In the genomic region with DNA sequence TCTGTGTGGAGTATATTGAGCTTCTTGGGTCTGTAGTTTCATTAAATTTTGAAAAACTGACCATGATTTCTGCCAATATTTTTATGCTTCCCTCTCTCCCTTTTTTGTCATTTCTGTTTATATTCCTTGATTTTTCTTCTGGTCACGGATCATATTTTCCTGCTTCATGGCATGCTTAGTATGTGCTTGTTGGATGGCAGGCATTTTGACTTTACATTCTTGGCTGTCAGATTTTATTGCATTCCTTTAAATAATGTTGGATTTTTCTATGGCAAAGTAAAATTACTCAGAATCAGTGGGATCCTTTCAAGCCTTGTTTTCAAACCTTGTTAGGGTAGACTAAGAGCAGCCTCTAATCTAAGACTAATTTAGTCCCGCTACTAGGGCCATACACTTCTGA, we compare ENCODE assay signal across 21 cellular contexts.
DNase-seq lines count a peak whose midpoint lies in the region; ATAC-seq and TF ChIP-seq lines count a peak whose summit lies in the region.
"Had no signal": no experiment of that assay in that cellular context is flagged by ENCODE, and none has a peak within 500 bp of the region (broad histone marks: within the 10 kb centered on the region; RNA-seq: fewer than 3 reads in every experiment).

No MANE protein-coding gene starts in this region.

- peaks cover 20% of the 10 kb centered on the region for H3K4me1 Mint-ChIP-seq in central memory CD8-positive, alpha-beta T cell
- H3K4me1 Mint-ChIP-seq in osteocyte (ENCODE audit: unreplicated experiment) = peaks cover 49% of the 10 kb centered on the region
- H3K4me1 Mint-ChIP-seq: CD14-positive monocyte had no signal

- no peak for ATAC-seq in central memory CD8-positive, alpha-beta T cell (replicated peaks; ENCODE audit: extremely low read depth, poor library complexity, severe bottlenecking)
- ATAC-seq: GM12878, GM23338, HCT116 had no signal

- peaks cover 31% of the 10 kb centered on the region for H3K36me3 Mint-ChIP-seq in central memory CD8-positive, alpha-beta T cell (ENCODE audit: insufficient read depth)
- peaks cover 8% of the 10 kb centered on the region for H3K36me3 Mint-ChIP-seq in osteocyte (ENCODE audit: unreplicated experiment)
- H3K36me3 Mint-ChIP-seq: CD14-positive monocyte had no signal

- TF ChIP-seq CTCF in osteocyte (IDR thresholded peaks at IDR 0.05) = no peak

- H3K4me3 Mint-ChIP-seq in central memory CD8-positive, alpha-beta T cell = no peak overlapping the region
- peak overlapping the region; percentile 1 for H3K4me3 Mint-ChIP-seq in osteocyte (ENCODE audit: unreplicated experiment)
- H3K4me3 Mint-ChIP-seq: CD14-positive monocyte, GM23338 had no signal

- peak overlapping the region; percentile 33 for H3K27ac Mint-ChIP-seq in central memory CD8-positive, alpha-beta T cell (ENCODE audit: low read depth)
- H3K27ac Mint-ChIP-seq in osteocyte (ENCODE audit: unreplicated experiment) = peak overlapping the region; percentile 80
- H3K27ac Mint-ChIP-seq: CD14-positive monocyte, GM23338 had no signal

- H3K27me3 Mint-ChIP-seq in central memory CD8-positive, alpha-beta T cell = no peaks in the 10 kb centered on the region
- H3K27me3 Mint-ChIP-seq in osteocyte (ENCODE audit: unreplicated experiment) = no peaks in the 10 kb centered on the region

- DNase-seq in EH (ENCODE audit: low read depth) = peak; percentile 79
- peak; percentile 15 for DNase-seq in GM04504 (ENCODE audit: low read depth)
- DNase-seq in central memory CD8-positive, alpha-beta T cell (ENCODE audit: low spot score in 2 of 2) = no peak
- no peak for DNase-seq in osteocyte (ENCODE audit: extremely low spot score, unreplicated experiment)
- no peak for DNase-seq in NCI-H748 (lab: John Stamatoyannopoulos, UW; ENCODE audit: unreplicated experiment)
- DNase-seq in cerebellar nuclear complex (lab: John Stamatoyannopoulos, UW) = no peak
- no peak for DNase-seq in nucleus accumbens (lab: John Stamatoyannopoulos, UW)
- DNase-seq: ACHN, DMS79 treated with DMSO at 0.1 percent for 48 hours, MM.1S, NCI-H1092 treated with DMSO at 0.1 percent for 48 hours, NCI-H1694, NCI-H2081 treated with DMSO at 0.1 percent for 48 hours, NCI-H510A, NCI-H82, RPMI8226, SHP77 treated with DMSO at 0.1 percent for 48 hours had no signal

- H3K9me3 Mint-ChIP-seq in central memory CD8-positive, alpha-beta T cell = no peaks in the 10 kb centered on the region
- no peaks in the 10 kb centered on the region for H3K9me3 Mint-ChIP-seq in osteocyte (ENCODE audit: unreplicated experiment)
- H3K9me3 Mint-ChIP-seq: GM23338 had no signal

Comparison
In these comparisons a context has a peak if more than half of its experiments do, and no peak if none do; other contexts are left out.
1. DNase-seq: peak in EH (single experiment) and GM04504 (single experiment); none in central memory CD8-positive, alpha-beta T cell (0 of 2), osteocyte (single experiment), NCI-H748 (single experiment), cerebellar nuclear complex (0 of 2) and nucleus accumbens (0 of 56).